Comparison of ENCODE assay signal across 17 cellular contexts in genomic region chr9:15018238-15018637, GRCh38.
DNase-seq lines count a peak whose midpoint lies in the region; ATAC-seq and TF ChIP-seq lines count a peak whose summit lies in the region.
"Had no signal": no experiment of that assay in that cellular context is flagged by ENCODE, and none has a peak within 500 bp of the region (broad histone marks: within the 10 kb centered on the region; RNA-seq: fewer than 3 reads in every experiment).

No MANE protein-coding gene starts in this region.

- POLR2A ChIA-PET in WTC11 (lab: Charles Lee): no interaction called here

- H3K27ac Mint-ChIP-seq in GM23338 (no peak overlapping the region), WTC11 (no peak overlapping the region), T-helper 17 cell (no peak overlapping the region)
- no peak overlapping the region for H3K27ac Mint-ChIP-seq in activated T-helper 1 cell treated with anti-CD3 and anti-CD28 coated beads, Interleukin-12 subunit alpha, Interleukin-12 subunit beta, Interleukin-2, Interleukin-4 antibody, amounts not matched to agents 30 ng/mL and 10 ng/mL and 1 ng/mL, durations not matched to agents 14 hours and 24 hours and 36 hours
- H3K27ac Mint-ChIP-seq: CD4-positive, alpha-beta T cell had no signal

- no peaks in the 10 kb centered on the region for H3K9me2 ChIP-seq in GM23338 (ENCODE audit: insufficient read depth)

- no peaks in the 10 kb centered on the region for H4K20me1 ChIP-seq in GM23338 (replicated peaks; ENCODE audit: insufficient read depth)

- DNase-seq in GM23338 (ENCODE audit: low spot score): peak; percentile 7
- no peak for DNase-seq in WTC11 (ENCODE audit: low spot score)
- DNase-seq in iPS-NIHi7 (ENCODE audit: extremely low spot score): peak; percentile 12
- DNase-seq in mucosa of descending colon: no peak
- DNase-seq in head of caudate nucleus: no peak
- DNase-seq in activated T-helper 1 cell treated with anti-CD3 and anti-CD28 coated beads, Interleukin-12 subunit alpha, Interleukin-12 subunit beta, Interleukin-2, Interleukin-4 antibody, amounts not matched to agents 30 ng/mL and 10 ng/mL and 1 ng/mL, durations not matched to agents 14 hours and 24 hours and 36 hours (ENCODE audit: low spot score): no peak
- no peak for DNase-seq in T-helper 17 cell
- DNase-seq in heart left ventricle: no peak
- DNase-seq: Calu3; CD4-positive, alpha-beta T cell; KBM-7; NCI-H1436 treated with DMSO at 0.1 percent for 48 hours; NCI-H2029; NCI-H446 treated with DMSO at 0.1 percent for 48 hours; NK-92 treated with Interleukin-12 subunit alpha and Interleukin-12 subunit beta, amount 100 ng/mL, for 24 hours; Right ventricle myocardium superior had no signal

- TF ChIP-seq CTCF in GM23338 (conservative IDR thresholded peaks at IDR 0.05; ENCODE audit: low read depth in 2 of 2) (no peak), WTC11 (IDR thresholded peaks at IDR 0.05) (no peak), mucosa of descending colon (IDR thresholded peaks at IDR 0.05) (no peak), heart left ventricle (IDR thresholded peaks at IDR 0.05) (no peak)

- no peaks in the 10 kb centered on the region for H3K9me3 Mint-ChIP-seq in GM23338
- no peaks in the 10 kb centered on the region for H3K9me3 Mint-ChIP-seq in WTC11
- no peaks in the 10 kb centered on the region for H3K9me3 Mint-ChIP-seq in activated T-helper 1 cell treated with anti-CD3 and anti-CD28 coated beads, Interleukin-12 subunit alpha, Interleukin-12 subunit beta, Interleukin-2, Interleukin-4 antibody, amounts not matched to agents 30 ng/mL and 10 ng/mL and 1 ng/mL, durations not matched to agents 14 hours and 24 hours and 36 hours
- H3K9me3 Mint-ChIP-seq: CD4-positive, alpha-beta T cell had no signal

- H3K27me3 Mint-ChIP-seq in GM23338 (ENCODE audit: insufficient read depth, low read depth, poor library complexity): no peaks in the 10 kb centered on the region
- no peaks in the 10 kb centered on the region for H3K27me3 Mint-ChIP-seq in WTC11 (ENCODE audit: low read depth)
- H3K27me3 Mint-ChIP-seq in activated T-helper 1 cell treated with anti-CD3 and anti-CD28 coated beads, Interleukin-12 subunit alpha, Interleukin-12 subunit beta, Interleukin-2, Interleukin-4 antibody, amounts not matched to agents 30 ng/mL and 10 ng/mL and 1 ng/mL, durations not matched to agents 14 hours and 24 hours and 36 hours (ENCODE audit: insufficient read depth): peaks cover 7% of the 10 kb centered on the region
- peaks cover 3% of the 10 kb centered on the region for H3K27me3 Mint-ChIP-seq in T-helper 17 cell
- H3K27me3 Mint-ChIP-seq: CD4-positive, alpha-beta T cell had no signal

- H3K79me2 ChIP-seq in GM23338 (replicated peaks; ENCODE audit: insufficient read depth): no peaks in the 10 kb centered on the region

- no peak overlapping the region for H3K4me2 ChIP-seq in GM23338

- H3K4me3 Mint-ChIP-seq in GM23338: no peak overlapping the region
- no peak overlapping the region for H3K4me3 Mint-ChIP-seq in WTC11
- no peak overlapping the region for H3K4me3 Mint-ChIP-seq in activated T-helper 1 cell treated with anti-CD3 and anti-CD28 coated beads, Interleukin-12 subunit alpha, Interleukin-12 subunit beta, Interleukin-2, Interleukin-4 antibody, amounts not matched to agents 30 ng/mL and 10 ng/mL and 1 ng/mL, durations not matched to agents 14 hours and 24 hours and 36 hours
- H3K4me3 Mint-ChIP-seq in T-helper 17 cell: no peak overlapping the region
- H3K4me3 Mint-ChIP-seq: CD4-positive, alpha-beta T cell had no signal

- H3K4me1 ChIP-seq in GM23338 (ENCODE audit: insufficient read depth) (no peaks in the 10 kb centered on the region), mucosa of descending colon (ENCODE audit: low read depth) (no peaks in the 10 kb centered on the region), heart left ventricle (no peaks in the 10 kb centered on the region)

- no peak overlapping the region for H3K27ac ChIP-seq in GM23338 (ENCODE audit: low read depth)
- no peak overlapping the region for H3K27ac ChIP-seq in heart left ventricle

- H3K4me3 ChIP-seq in GM23338 (no peak overlapping the region), mucosa of descending colon (no peak overlapping the region), heart left ventricle (no peak overlapping the region)
- H3K4me3 ChIP-seq: GM12878 had no signal

- H3K36me3 Mint-ChIP-seq in GM23338 (ENCODE audit: low read depth): no peaks in the 10 kb centered on the region
- no peaks in the 10 kb centered on the region for H3K36me3 Mint-ChIP-seq in WTC11
- no peaks in the 10 kb centered on the region for H3K36me3 Mint-ChIP-seq in activated T-helper 1 cell treated with anti-CD3 and anti-CD28 coated beads, Interleukin-12 subunit alpha, Interleukin-12 subunit beta, Interleukin-2, Interleukin-4 antibody, amounts not matched to agents 30 ng/mL and 10 ng/mL and 1 ng/mL, durations not matched to agents 14 hours and 24 hours and 36 hours (ENCODE audit: low read depth)
- peaks cover 3% of the 10 kb centered on the region for H3K36me3 Mint-ChIP-seq in T-helper 17 cell (ENCODE audit: low read depth)

- H3K27me3 ChIP-seq in GM23338 (ENCODE audit: insufficient read depth): no peaks in the 10 kb centered on the region
- no peaks in the 10 kb centered on the region for H3K27me3 ChIP-seq in heart left ventricle

- H3F3A ChIP-seq in GM23338 (replicated peaks; ENCODE audit: low read depth): no peaks in the 10 kb centered on the region

- WGBS in heart left ventricle, 4 donors: 93 to 95% (median 93%) methylated on average over 6 of the region's 6 CpGs

- ATAC-seq in GM23338 (peak; percentile 55), WTC11 (peak; percentile 75), mucosa of descending colon (peak; percentile 13), T-helper 17 cell (no peak), heart left ventricle (no peak)
- ATAC-seq: GM12878 had no signal

- CTCF ChIA-PET in WTC11 (lab: Charles Lee): no interaction called here

- TF ChIP-seq POLR2A in heart left ventricle (IDR thresholded peaks at IDR 0.05): no peak

- H2AFZ ChIP-seq in GM23338: no peak overlapping the region

- intact Hi-C loops in mucosa of descending colon (cut with DNase I, micrococcal nuclease): no loop called here
- intact Hi-C loops in head of caudate nucleus (cut with DNase I): no loop called here
- intact Hi-C loops in activated T-helper 1 cell treated with anti-CD3 and anti-CD28 coated beads, Interleukin-12 subunit alpha, Interleukin-12 subunit beta, Interleukin-2, Interleukin-4 antibody, amounts not matched to agents 30 ng/mL and 10 ng/mL and 1 ng/mL, durations not matched to agents 14 hours and 24 hours and 36 hours (cut with micrococcal nuclease): no loop called here
- intact Hi-C loops in heart left ventricle (cut with DNase I): no loop called here

- H3K9me3 ChIP-seq in mucosa of descending colon (no peaks in the 10 kb centered on the region), T-helper 17 cell (ENCODE audit: control insufficient read depth, low read length, poor library complexity, severe bottlenecking) (no peaks in the 10 kb centered on the region), heart left ventricle (no peaks in the 10 kb centered on the region)

- H3K4me1 Mint-ChIP-seq in GM23338 (peaks cover 8% of the 10 kb centered on the region; the same call in 2 of the 3 replicates), WTC11 (peaks cover 6% of the 10 kb centered on the region), T-helper 17 cell (no peaks in the 10 kb centered on the region)
- no peaks in the 10 kb centered on the region for H3K4me1 Mint-ChIP-seq in activated T-helper 1 cell treated with anti-CD3 and anti-CD28 coated beads, Interleukin-12 subunit alpha, Interleukin-12 subunit beta, Interleukin-2, Interleukin-4 antibody, amounts not matched to agents 30 ng/mL and 10 ng/mL and 1 ng/mL, durations not matched to agents 14 hours and 24 hours and 36 hours (ENCODE audit: low read depth)

- H3K36me3 ChIP-seq in GM23338 (ENCODE audit: insufficient read depth) (no peaks in the 10 kb centered on the region), mucosa of descending colon (ENCODE audit: low read depth) (no peaks in the 10 kb centered on the region), heart left ventricle (no peaks in the 10 kb centered on the region)

TF ChIP-seq in GM23338, 12 proteins besides CTCF, POLR2A, EP300 and RAD21 (continues in another document):
- TF ChIP-seq POLR2AphosphoS5 (IDR thresholded peaks at IDR 0.05; ENCODE audit: low read depth) (no peak), ZNF114 (CRISPR knock-in tag; IDR thresholded peaks at IDR 0.05) (no peak), STAT1 (IDR thresholded peaks at IDR 0.05; ENCODE audit: unreplicated experiment) (no peak), ZNF331 (CRISPR knock-in tag; IDR thresholded peaks at IDR 0.05; ENCODE audit: low read depth) (no peak), EZH2phosphoT487 (IDR thresholded peaks at IDR 0.05; ENCODE audit: unreplicated experiment) (no peak)

TF ChIP-seq in WTC11, 78 proteins besides CTCF, POLR2A, EP300 and RAD21:
- TF ChIP-seq NR3C1 (CRISPR knock-in tag; conservative IDR thresholded peaks at IDR 0.05; ENCODE audit: low read depth) (no peak), MLX (CRISPR knock-in tag; IDR thresholded peaks at IDR 0.05) (no peak)
TF ChIP-seq in WTC11: peak in this region for 0.

Comparison
In these comparisons a context has a peak if more than half of its experiments do, and no peak if none do; other contexts are left out.
1. ATAC-seq: peak in GM23338 (single experiment), WTC11 (single experiment) and mucosa of descending colon (single experiment); none in T-helper 17 cell (single experiment) and heart left ventricle (0 of 4).
2. DNase-seq: peak in GM23338 (single experiment) and iPS-NIHi7 (single experiment); none in WTC11 (single experiment), mucosa of descending colon (0 of 3), head of caudate nucleus (0 of 42), activated T-helper 1 cell treated with anti-CD3 and anti-CD28 coated beads, Interleukin-12 subunit alpha, Interleukin-12 subunit beta, Interleukin-2, Interleukin-4 antibody, amounts not matched to agents 30 ng/mL and 10 ng/mL and 1 ng/mL, durations not matched to agents 14 hours and 24 hours and 36 hours (single experiment), T-helper 17 cell (0 of 3) and heart left ventricle (0 of 5).